ENCODE assay signal across 1 cellular context in genomic region chr15:41284425-41285177, GRCh38.
TF ChIP-seq lines count a peak whose summit lies in the region.

No MANE protein-coding gene starts in this region.

TF ChIP-seq in IMR-90, 13 proteins besides CTCF, POLR2A, EP300 and RAD21 (continued from another document):
- TF ChIP-seq ELK1 (IDR thresholded peaks at IDR 0.05; ENCODE audit: borderline replicate concordance, low read depth, low read length) (no peak), MAFK (IDR thresholded peaks at IDR 0.05; ENCODE audit: low read depth, low read length) (no peak), MAZ (IDR thresholded peaks at IDR 0.05; ENCODE audit: borderline replicate concordance, low read depth, low read length) (no peak), RCOR1 (IDR thresholded peaks at IDR 0.05; ENCODE audit: insufficient replicate concordance, low read length) (no peak), RFX5 (IDR thresholded peaks at IDR 0.05; ENCODE audit: low read depth, low read length) (no peak)
TF ChIP-seq in IMR-90: peak in this region for 0.
